9 cellular contexts compared by ENCODE assay signal in genomic region chrX:136747003-136747986, GRCh38. TPM values are rescaled to one million over a fixed set of nuclear protein-coding genes. Genes with fewer than 3 reads are reported as not detected.
A peak's percentile ranks its signal among the peaks of the same experiment; 100 is the strongest.
DNase-seq lines count a peak whose midpoint lies in the region; ATAC-seq lines count a peak whose summit lies in the region.
"Had no signal": no experiment of that assay in that cellular context is flagged by ENCODE, and none has a peak within 500 bp of the region (broad histone marks: within the 10 kb centered on the region; RNA-seq: fewer than 3 reads in every experiment).

No MANE protein-coding gene starts in this region.

- H4K20me1 ChIP-seq in GM23248 (ENCODE audit: insufficient read depth), result no peaks in the 10 kb centered on the region

- no peaks in the 10 kb centered on the region for H3K27me3 ChIP-seq in GM23248 (replicated peaks; ENCODE audit: insufficient read depth)

- ATAC-seq in HG02642 (IDR thresholded peaks at IDR 0.05; ENCODE audit: poor library complexity, unreplicated experiment), result peak; percentile 64
- peak in 1 of 2 donors; percentile 23 for ATAC-seq in naive thymus-derived CD8-positive, alpha-beta T cell

- H3K9me3 ChIP-seq in GM23248 (ENCODE audit: low read depth), result no peaks in the 10 kb centered on the region

- no peak overlapping the region for H3K4me2 ChIP-seq in GM23248 (ENCODE audit: unreplicated experiment)

- no peak overlapping the region for H2AFZ ChIP-seq in GM23248

- in situ Hi-C loops in GM23248 (cut with MboI), result no loop called here

- POLR2A ChIA-PET in naive thymus-derived CD8-positive, alpha-beta T cell (lab: Charles Lee), result interaction anchor here (1.0 to 1.5 kb wide), 3 partner anchors 20 to 133 kb away, joined by 3 to 9 read pairs (median 3); partner anchors contain the start of gene RBMX

- H3K27ac ChIP-seq in GM23248, result no peak overlapping the region

- peak overlapping the region; percentile 16 to 69 (median 56) for H3K4me3 Mint-ChIP-seq in naive thymus-derived CD8-positive, alpha-beta T cell

- 65 to 81% methylated on average over 7 to 8 of the region's 8 CpGs for WGBS in GM23248 (ENCODE audit: low coverage in 1 of 2, low lambda C conversion rate in 2 of 2, missing lambda C conversion rate in 2 of 2), 2 experiments

- H3K4me3 ChIP-seq in GM23248, result no peak overlapping the region

- H3K4me1 Mint-ChIP-seq in naive thymus-derived CD8-positive, alpha-beta T cell, result peaks cover 14 to 94% (median 73%) of the 10 kb centered on the region in 4 donors

- peak overlapping the region; percentile 7 to 92 (median 62) for H3K27ac Mint-ChIP-seq in naive thymus-derived CD8-positive, alpha-beta T cell

- H3K9me3 Mint-ChIP-seq in naive thymus-derived CD8-positive, alpha-beta T cell, result no peaks in the 10 kb centered on the region

- peaks cover 0 to 47% (median 20%) of the 10 kb centered on the region in 3 donors for H3K36me3 Mint-ChIP-seq in naive thymus-derived CD8-positive, alpha-beta T cell

- H3K9me2 ChIP-seq in GM23248 (ENCODE audit: insufficient read depth), result no peaks in the 10 kb centered on the region

- H3K27me3 Mint-ChIP-seq in naive thymus-derived CD8-positive, alpha-beta T cell, result no peaks in the 10 kb centered on the region

- no peaks in the 10 kb centered on the region for H3K79me2 ChIP-seq in GM23248 (ENCODE audit: insufficient read depth)

- DNase-seq in DMS153 (lab: John Stamatoyannopoulos, UW), result peak; percentile 53
- DNase-seq in DMS153 treated with DMSO at 0.1 percent for 48 hours (lab: John Stamatoyannopoulos, UW; ENCODE audit: unreplicated experiment), result no peak
- DNase-seq in SKM-1 (lab: John Stamatoyannopoulos, UW; ENCODE audit: unreplicated experiment), result peak; percentile 6
- DNase-seq in naive thymus-derived CD8-positive, alpha-beta T cell, result no peak
- no peak for DNase-seq in NCI-H1436 (lab: John Stamatoyannopoulos, UW)
- no peak for DNase-seq in GM23248
- DNase-seq in NCI-H2107 (lab: John Stamatoyannopoulos, UW), result no peak

- H3F3A ChIP-seq in GM23248 (ENCODE audit: insufficient read depth), result no peaks in the 10 kb centered on the region

- H3K36me3 ChIP-seq in GM23248 (ENCODE audit: low read depth), result no peaks in the 10 kb centered on the region

- no peaks in the 10 kb centered on the region for H3K4me1 ChIP-seq in GM23248 (ENCODE audit: insufficient read depth)

- no peak overlapping the region for H3K9ac ChIP-seq in GM23248

RNA-seq across cellular contexts. Expression of gene ARHGEF6, which starts 33.4 kb away (rescaled TPM):
- 10 to 100 TPM; 75.0 to 82.0 TPM for total RNA-seq in naive thymus-derived CD8-positive, alpha-beta T cell
- 10 to 100 TPM; 69.8 to 76.4 (median 75.4) TPM for polyA plus RNA-seq in naive thymus-derived CD8-positive, alpha-beta T cell
- 5.9 and 7.7 TPM in 2 replicates for total RNA-seq in GM23248 (2014; rRNA removed; shearing (Covaris generic))
- polyA plus RNA-seq in GM23248 (2016; fragmentation: Nextera tagmentation; extraction: Ambion mirVana), result 3.6 and 4.3 TPM in 2 replicates
- total RNA-seq: HT-29 had no signal

Comparison
In these comparisons a context has a peak if more than half of its experiments do, and no peak if none do; other contexts are left out.
1. DNase-seq: peak in DMS153 (single experiment) and SKM-1 (single experiment); none in DMS153 treated with DMSO at 0.1 percent for 48 hours (single experiment), naive thymus-derived CD8-positive, alpha-beta T cell (0 of 10), NCI-H1436 (single experiment), GM23248 (single experiment) and NCI-H2107 (single experiment).